Comparison of ENCODE assay signal across 8 cellular contexts in the genomic region with DNA sequence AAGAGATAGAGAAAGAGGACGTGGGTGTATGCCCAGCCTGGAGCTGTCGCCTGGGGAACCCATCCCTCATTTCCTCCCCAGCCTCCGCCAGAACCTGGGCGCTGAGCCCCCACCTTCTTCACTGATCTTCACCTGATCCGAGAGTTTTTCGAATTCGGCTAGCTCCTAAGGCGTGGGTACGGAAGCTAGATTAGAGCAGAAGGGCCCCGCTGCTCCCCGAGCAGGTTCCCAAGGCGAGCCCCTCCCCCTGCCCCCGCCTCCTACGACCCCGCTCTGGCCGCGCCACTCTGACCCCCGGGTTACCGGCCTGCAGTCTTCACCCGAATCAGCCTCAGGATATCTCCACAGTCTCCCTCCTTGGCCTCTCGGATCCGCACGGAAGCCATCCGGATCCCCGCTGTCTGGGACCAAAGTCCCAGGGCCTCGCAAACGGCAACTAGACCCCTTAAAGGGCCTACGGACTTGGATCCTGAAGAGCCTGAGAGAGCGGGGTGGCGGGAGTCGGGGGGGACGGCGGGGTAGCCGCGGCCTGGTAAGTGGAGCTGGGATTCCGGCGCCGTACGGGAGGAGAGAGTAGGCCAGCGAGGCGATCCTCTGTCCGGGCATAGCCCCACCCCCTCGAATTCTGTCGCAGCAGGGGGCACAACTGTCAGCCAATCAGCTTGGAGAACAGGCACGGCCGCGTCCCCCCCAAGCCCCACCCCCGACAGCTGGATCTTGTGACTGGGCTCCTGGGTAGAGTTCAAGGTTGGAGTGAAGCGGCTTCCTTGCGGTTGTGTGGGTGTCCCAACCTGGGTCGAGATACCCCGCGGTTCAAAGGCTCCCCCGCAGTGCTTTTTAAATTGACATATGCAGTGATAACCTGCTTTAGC. TPM values are rescaled to one million over a fixed set of nuclear protein-coding genes. Genes with fewer than 3 reads are reported as not detected.
DNase-seq lines count a peak whose midpoint lies in the region; ATAC-seq and TF ChIP-seq lines count a peak whose summit lies in the region.

TSS of gene SAT2 (minus strand) at position 572 of the 872 bp plus-strand sequence. CDS start at position 386, 186 bp downstream.

- POLR2A ChIA-PET in T-cell (lab: Charles Lee), result interaction anchor here (0.5 to 1.1 kb wide), 8 partner anchors 10 to 580 kb away, joined by 3 to 4 read pairs (median 3); partner anchors contain the start of genes TP53 (in 2 of the 2) and DVL2 (in 1 of the 2)

- peak within 1 kb of the TSS; percentile 74 for H3K14ac ChIP-seq in H9 (ENCODE audit: insufficient read depth, low read length)

- DNase-seq in EL (peak; percentile 96), H9 (peak; percentile 99), NB4 (ENCODE audit: low read depth) (peak; percentile 89), T-cell (peak; percentile 70 to 86 (median 79)), adipocyte (ENCODE audit: low read depth) (peak; percentile 98), cardiac septum (ENCODE audit: low spot score) (peak; percentile 96), tibial artery (peak; percentile 96 to 98)

- H3K4me3 ChIP-seq in NB4 (ENCODE audit: low read depth, low read length) (peak within 1 kb of the TSS; percentile 50), adipocyte (ENCODE audit: low read length) (peak within 1 kb of the TSS; percentile 86), parathyroid adenoma (ENCODE audit: low read depth, low read length) (peak within 1 kb of the TSS; percentile 94), tibial artery (peak within 1 kb of the TSS; percentile 67 to 69)

- H3K23ac ChIP-seq in H9 (ENCODE audit: insufficient read length, low read depth, low read length), result no peak within 1 kb of the TSS

- no peak within 1 kb of the TSS for H2BK20ac ChIP-seq in H9 (ENCODE audit: low read depth, low read length, poor library complexity, severe bottlenecking)

- H3K79me2 ChIP-seq in H9 (ENCODE audit: insufficient read depth, low read length), result no peaks in the 10 kb centered on the region
- no peaks in the 10 kb centered on the region for H3K79me2 ChIP-seq in parathyroid adenoma

- H3K4me1 ChIP-seq in H9 (ENCODE audit: insufficient read depth, low read length), result no peaks in the 10 kb centered on the region
- H3K4me1 ChIP-seq in adipocyte (ENCODE audit: control insufficient read depth, insufficient read depth, low read length), result peaks cover 5% of the 10 kb centered on the region
- H3K4me1 ChIP-seq in parathyroid adenoma, result peaks cover 25% of the 10 kb centered on the region
- peaks cover 0 to 18% (median 9%) of the 10 kb centered on the region in 4 donors for H3K4me1 ChIP-seq in tibial artery

- H3K9me3 Mint-ChIP-seq in H9, result no peaks in the 10 kb centered on the region
- no peaks in the 10 kb centered on the region for H3K9me3 Mint-ChIP-seq in T-cell

- peak within 1 kb of the TSS; percentile 87 for H3K18ac ChIP-seq in H9 (ENCODE audit: insufficient read length, low read depth, low read length)

- H3K4me2 ChIP-seq in H9 (ENCODE audit: insufficient read depth, insufficient read length, low read length), result peak within 1 kb of the TSS; percentile 94
- peak within 1 kb of the TSS; percentile 88 for H3K4me2 ChIP-seq in parathyroid adenoma (ENCODE audit: low read length)

- intact Hi-C loops in cardiac septum (cut with DNase I), result loop anchor here (5.0 kb wide), 1 partner anchor 40 kb away; no protein-coding TSS in a partner anchor
- intact Hi-C loops in tibial artery (cut with DNase I; ENCODE audit: low total_unique reads), result loop anchor here (5.0 to 10.0 kb wide), 2 partner anchors 60 to 63 kb away; partner anchors contain the start of genes SENP3, TP53 and WRAP53

- no peak within 1 kb of the TSS for H4K8ac ChIP-seq in H9 (replicated peaks; ENCODE audit: insufficient read length, low read depth, low read length)

- peak within 1 kb of the TSS; percentile 90 to 94 for H3K4me3 Mint-ChIP-seq in H9
- peak within 1 kb of the TSS; percentile 89 to 91 (median 91) for H3K4me3 Mint-ChIP-seq in T-cell

- H4K5ac ChIP-seq in H9 (ENCODE audit: insufficient read length, low read depth, low read length), result no peak within 1 kb of the TSS

- H2AFZ ChIP-seq in H9 (ENCODE audit: low read length), result no peak within 1 kb of the TSS
- peak within 1 kb of the TSS; percentile 83 for H2AFZ ChIP-seq in parathyroid adenoma

- H3K27me3 ChIP-seq in H9 (ENCODE audit: insufficient read depth, low read length), result no peaks in the 10 kb centered on the region
- no peaks in the 10 kb centered on the region for H3K27me3 ChIP-seq in adipocyte (replicated peaks; ENCODE audit: control insufficient read depth, insufficient read depth, low read length)
- no peaks in the 10 kb centered on the region for H3K27me3 ChIP-seq in parathyroid adenoma (ENCODE audit: control insufficient read depth, insufficient read depth, low read length)
- H3K27me3 ChIP-seq in tibial artery, result no peaks in the 10 kb centered on the region

- H3K27ac Mint-ChIP-seq in H9 (peak within 1 kb of the TSS; percentile 90 to 96 (median 96); a peak in 6 of 7 replicates), T-cell (peak within 1 kb of the TSS; percentile 83 to 87)

- TF ChIP-seq CTCF in H9 (conservative IDR thresholded peaks at IDR 0.05) (no peak), NB4 (IDR thresholded peaks at IDR 0.05; ENCODE audit: low read depth, low read length) (no peak), parathyroid adenoma (IDR thresholded peaks at IDR 0.05) (no peak), tibial artery (IDR thresholded peaks at IDR 0.05) (no peak)

- H2BK120ac ChIP-seq in H9 (ENCODE audit: low read depth, low read length, poor library complexity, severe bottlenecking), result no peak within 1 kb of the TSS

- no peak within 1 kb of the TSS for H3K4ac ChIP-seq in H9 (ENCODE audit: low read depth, low read length)

- no peak within 1 kb of the TSS for H3K56ac ChIP-seq in H9 (ENCODE audit: insufficient read length, low read depth, low read length)

- WGBS in H9 (ENCODE audit: extremely low coverage, insufficient read length, low lambda C conversion rate), result no CpG with 5 or more reads among the region's 54 CpGs

- H3K27ac ChIP-seq in H9 (ENCODE audit: insufficient read length, low read depth, low read length), result no peak within 1 kb of the TSS
- peak within 1 kb of the TSS; percentile 91 for H3K27ac ChIP-seq in parathyroid adenoma
- H3K27ac ChIP-seq in tibial artery, result peak within 1 kb of the TSS; percentile 85 to 92

- H3K4me1 Mint-ChIP-seq in H9 (peaks cover 11 to 13% of the 10 kb centered on the region in 2 experiments), T-cell (peaks cover 14 to 19% (median 18%) of the 10 kb centered on the region in 3 donors)

- H2AK5ac ChIP-seq in H9 (ENCODE audit: insufficient read length, low read length), result no peak within 1 kb of the TSS

- H3K27me3 Mint-ChIP-seq in H9 (ENCODE audit: low read depth) (peaks cover 2% of the 10 kb centered on the region; the same call in 1 of the 2 replicates), T-cell (no peaks in the 10 kb centered on the region)

- H3K9ac ChIP-seq in H9 (ENCODE audit: extremely low read depth, insufficient read length, low read length) (peak within 1 kb of the TSS; percentile 80), adipocyte (ENCODE audit: low read length) (peak within 1 kb of the TSS; percentile 97), parathyroid adenoma (peak within 1 kb of the TSS; percentile 54)

- H3K36me3 Mint-ChIP-seq in H9 (ENCODE audit: insufficient read depth in 1 of 3, low read depth in 3 of 3), result peaks cover 4 to 19% (median 15%) of the 10 kb centered on the region in 3 experiments
- H3K36me3 Mint-ChIP-seq in T-cell, result no peaks in the 10 kb centered on the region

- H2BK5ac ChIP-seq in H9 (ENCODE audit: insufficient read length, low read length), result no peak within 1 kb of the TSS

- H4K20me1 ChIP-seq in H9 (ENCODE audit: control insufficient read depth, insufficient read depth, insufficient read length), result no peaks in the 10 kb centered on the region

- CTCF ChIA-PET in T-cell (lab: Charles Lee), result interaction anchor here (0.5 to 1.9 kb wide), 9 partner anchors 11 to 1374 kb away, joined by 3 to 20 read pairs (median 4); partner anchors contain the start of genes ATP1B2 (in 1 of the 2), FXR2 (in 1 of the 2), TMEM256 (in 1 of the 2) and TP53 (in 1 of the 2)

- no peak for TF ChIP-seq POLR2A in NB4 (IDR thresholded peaks at IDR 0.05; ENCODE audit: extremely low read depth, insufficient read length)

- H3T11ph ChIP-seq in H9 (ENCODE audit: low read length), result no peak within 1 kb of the TSS

- H2BK15ac ChIP-seq in H9 (ENCODE audit: low read depth, low read length), result no peak within 1 kb of the TSS

- H4K91ac ChIP-seq in H9 (ENCODE audit: insufficient read length, low read depth, low read length), result no peak within 1 kb of the TSS

- peak; percentile 95 to 96 (median 96) for ATAC-seq in T-cell (replicated peaks in 1 of 4)

- H3K23me2 ChIP-seq in H9 (ENCODE audit: insufficient read length, low read depth, low read length, poor library complexity, severe bottlenecking), result peaks cover 8% of the 10 kb centered on the region

- H3K9me3 ChIP-seq in H9 (ENCODE audit: control insufficient read depth, low read depth, low read length), result no peaks in the 10 kb centered on the region
- no peaks in the 10 kb centered on the region for H3K9me3 ChIP-seq in adipocyte (ENCODE audit: control insufficient read depth, low read length)
- H3K9me3 ChIP-seq in parathyroid adenoma (ENCODE audit: control insufficient read depth, low read length), result no peaks in the 10 kb centered on the region
- no peaks in the 10 kb centered on the region for H3K9me3 ChIP-seq in tibial artery

- H3K36me3 ChIP-seq in adipocyte (ENCODE audit: control insufficient read depth, insufficient read depth, low read length, severe bottlenecking) (peaks cover 4% of the 10 kb centered on the region), parathyroid adenoma (ENCODE audit: control insufficient read depth, insufficient read depth, low read length) (no peaks in the 10 kb centered on the region), tibial artery (peaks cover 0 to 5% (median 3%) of the 10 kb centered on the region in 3 donors)

- no peak within 1 kb of the TSS for H2BK12ac ChIP-seq in H9 (ENCODE audit: insufficient read length, low read depth, low read length)

- no peaks in the 10 kb centered on the region for H3K79me1 ChIP-seq in H9 (ENCODE audit: insufficient read depth, low read depth, low read length, poor library complexity, severe bottlenecking)

RNA-seq across cellular contexts. Expression of gene SAT2, which starts in this region (rescaled TPM):
- total RNA-seq in H9 (2021), result 72.1 and 77.6 TPM in 2 replicates
- total RNA-seq in T-cell, result 10 to 100 TPM; 53.2 to 68.8 (median 58.5) TPM
- total RNA-seq in cardiac septum, result 60.3 TPM
